ENCODE assay signal across 9 cellular contexts in genomic region chr18:46950064-46950656, GRCh38. TPM values are rescaled to one million over a fixed set of nuclear protein-coding genes. Genes with fewer than 3 reads are reported as not detected.
A peak's percentile ranks its signal among the peaks of the same experiment; 100 is the strongest.
DNase-seq lines count a peak whose midpoint lies in the region; ATAC-seq, FAIRE-seq and TF ChIP-seq lines count a peak whose summit lies in the region.
"Had no signal": no experiment of that assay in that cellular context is flagged by ENCODE, and none has a peak within 500 bp of the region (broad histone marks: within the 10 kb centered on the region; RNA-seq: fewer than 3 reads in every experiment).

No MANE protein-coding gene starts in this region.

- H3K4me2 ChIP-seq in A549, result no peak overlapping the region

- CTCF ChIA-PET in A549 (lab: Yijun Ruan, JAX), result interaction anchor here (1.6 to 1.9 kb wide), 2 partner anchors 9 to 11 kb away, joined by 6 to 7 read pairs; no protein-coding TSS in a partner anchor

- POLR2A ChIA-PET in A549 (lab: Yijun Ruan, JAX), result no interaction called here

- H3K9me3 ChIP-seq in A549, result no peaks in the 10 kb centered on the region

- TF ChIP-seq EP300 in A549 (IDR thresholded peaks at IDR 0.05), result no peak

- no peak for TF ChIP-seq POLR2A in A549 (IDR thresholded peaks at IDR 0.05; ENCODE audit: low read length)
- no peak for TF ChIP-seq POLR2A in erythroblast (IDR thresholded peaks at IDR 0.05; ENCODE audit: low read length)

- TF ChIP-seq CTCF in A549 (IDR thresholded peaks at IDR 0.05), result peak; percentile 52
- TF ChIP-seq CTCF in GM12872 (IDR thresholded peaks at IDR 0.05; ENCODE audit: insufficient read depth, low read depth, low read length), result peak; percentile 55

- no peak overlapping the region for H3K4me3 ChIP-seq in A549
- H3K4me3 ChIP-seq: skin epidermis had no signal

- no peak for FAIRE-seq in A549 (lab: Jason Lieb, UNC)

- 24% methylated on average over 5 of the region's 5 CpGs for WGBS in A549 (ENCODE audit: missing lambda C conversion rate)

- no peaks in the 10 kb centered on the region for H3K4me1 ChIP-seq in A549

- H3K27ac ChIP-seq in A549, result no peak overlapping the region
- H3K27ac ChIP-seq: skin epidermis had no signal

- ATAC-seq in A549 (no peak), GM19351 (IDR thresholded peaks at IDR 0.05; ENCODE audit: unreplicated experiment) (no peak), esophagus mucosa (no peak), HG02623 (IDR thresholded peaks at IDR 0.05; ENCODE audit: unreplicated experiment) (no peak)

- TF ChIP-seq RAD21 in A549 (conservative IDR thresholded peaks at IDR 0.05 in 1 of 2, IDR thresholded peaks at IDR 0.05 in 1 of 2), result peak in 1 of 2 experiments; percentile 30; a peak in 2 of 5 replicates

- DNase-seq in A549 (ENCODE audit: low read depth in 1 of 2, low spot score in 1 of 2), result peak in 1 of 2 experiments; percentile 9
- peak; percentile 24 for DNase-seq in NCI-H345 (lab: John Stamatoyannopoulos, UW)
- DNase-seq in erythroblast (lab: John Stamatoyannopoulos, UW), result peak; percentile 32 to 54
- DNase-seq in Ammon's horn (ENCODE audit: low spot score), result no peak

TF ChIP-seq in A549, 52 proteins besides CTCF, POLR2A, EP300 and RAD21:
- TF ChIP-seq CHD4 (IDR thresholded peaks at IDR 0.05; ENCODE audit: borderline replicate concordance) (no peak), NFE2L2 (conservative IDR thresholded peaks at IDR 0.05; ENCODE audit: low read length) (no peak), ATOH8 (CRISPR knock-in tag; IDR thresholded peaks at IDR 0.05; ENCODE audit: low read depth) (no peak), EHF (CRISPR knock-in tag; IDR thresholded peaks at IDR 0.05) (no peak), MAFK (IDR thresholded peaks at IDR 0.05; ENCODE audit: partially characterized antibody) (no peak), TFCP2L1 (CRISPR knock-in tag; IDR thresholded peaks at IDR 0.05) (no peak), ZFP36 (IDR thresholded peaks at IDR 0.05; ENCODE audit: borderline replicate concordance, partially characterized antibody) (no peak), GATA3 (IDR thresholded peaks at IDR 0.05; ENCODE audit: borderline replicate concordance) (no peak), RFX5 (IDR thresholded peaks at IDR 0.05) (no peak), HOXB5 (CRISPR knock-in tag; IDR thresholded peaks at IDR 0.05) (no peak), USF2 (IDR thresholded peaks at IDR 0.05) (no peak), KDM1A (IDR thresholded peaks at IDR 0.05; ENCODE audit: low read depth) (no peak), HMGXB4 (CRISPR knock-in tag; IDR thresholded peaks at IDR 0.05; ENCODE audit: borderline replicate concordance) (no peak), NPAS2 (CRISPR knock-in tag; IDR thresholded peaks at IDR 0.05; ENCODE audit: borderline replicate concordance) (no peak), E2F6 (IDR thresholded peaks at IDR 0.05; ENCODE audit: borderline replicate concordance, low read depth) (no peak), PHF8 (IDR thresholded peaks at IDR 0.05; ENCODE audit: borderline replicate concordance, low read depth) (no peak), FOSB (CRISPR knock-in tag; IDR thresholded peaks at IDR 0.05) (no peak), FOXS1 (CRISPR knock-in tag; IDR thresholded peaks at IDR 0.05) (no peak), REST (IDR thresholded peaks at IDR 0.05) (no peak), NR3C1 (IDR thresholded peaks at IDR 0.05) (no peak)

RNA-seq across cellular contexts. Expression of gene KATNAL2, which starts 32.8 kb away (rescaled TPM):
- polyA plus RNA-seq in A549 (2011; rRNA removed) (3.1 and 5.4 TPM in 2 replicates), A549 (2017; fragmentation: RNase III; extraction: RNeasy Plus Mini Kit Qiagen cat#74134 plus additional on column Dnase treatment) (4.0 to 4.2 TPM (median 4.0 TPM) in 3 replicates)
- polyA plus RNA-seq in A549 (2012; cell fraction: cytosol; rRNA removed), result 1.6 and 2.0 TPM in 2 replicates
- polyA plus RNA-seq in A549 (2012; cell fraction: nucleus; rRNA removed), result 3.2 and 5.8 TPM in 2 replicates
- 1.0 and 1.9 TPM in 2 replicates for polyA minus RNA-seq in A549 (2011; rRNA and poly(A)+ RNA removed)
- 1.1 TPM for total RNA-seq in esophagus mucosa

RNA-seq across cellular contexts. Expression of gene PIAS2, which starts 32.9 kb away (rescaled TPM):
- polyA plus RNA-seq in A549 (2011; rRNA removed) (6.7 and 8.1 TPM in 2 replicates), A549 (2017; fragmentation: RNase III; extraction: RNeasy Plus Mini Kit Qiagen cat#74134 plus additional on column Dnase treatment) (6.6 to 7.0 TPM (median 6.8 TPM) in 3 replicates)
- 4.3 and 5.8 TPM in 2 replicates for polyA plus RNA-seq in A549 (2012; cell fraction: cytosol; rRNA removed)
- 2.0 and 2.5 TPM in 2 replicates for polyA plus RNA-seq in A549 (2012; cell fraction: nucleus; rRNA removed)
- 7.2 and 11.9 TPM in 2 replicates for polyA minus RNA-seq in A549 (2011; rRNA and poly(A)+ RNA removed)
- 17.8 TPM for total RNA-seq in esophagus mucosa
